Comparison of ENCODE assay signal across 7 cellular contexts in the genomic region with DNA sequence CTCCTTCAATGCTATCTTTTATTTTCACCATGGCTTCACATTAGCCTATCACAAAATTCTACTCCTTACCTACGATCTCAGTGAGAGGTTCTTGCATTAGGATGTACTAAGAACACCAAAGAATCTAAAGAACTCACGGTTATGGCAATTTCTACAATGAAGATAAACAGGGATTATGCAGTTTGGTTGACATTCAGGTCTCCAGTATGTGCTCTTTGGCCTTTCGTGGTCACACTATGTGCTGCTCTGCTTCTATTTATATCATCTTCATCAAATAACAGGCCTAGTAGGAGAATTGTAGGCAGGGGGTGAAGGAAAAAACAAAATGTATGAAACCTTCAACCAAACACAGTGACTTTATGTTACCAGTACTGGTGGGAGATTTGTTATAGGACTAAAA.
"Had no signal": no experiment of that assay in that cellular context is flagged by ENCODE, and none has a peak within 500 bp of the region (broad histone marks: within the 10 kb centered on the region; RNA-seq: fewer than 3 reads in every experiment).

No MANE protein-coding gene starts in this region.

- DNase-seq: IMR-90, KBM-7, KG1 had no signal

- ATAC-seq: HepG2 had no signal

- H3K4me2 ChIP-seq: KMS-11 had no signal

- H3K9ac ChIP-seq: KMS-11 had no signal

- FAIRE-seq: HepG2, HTR-8/SVneo had no signal

- H3K27ac ChIP-seq: HL-60, KMS-11 had no signal
